ENCODE assay signal across 13 cellular contexts in genomic region chr6:111533087-111533784, GRCh38. TPM values are rescaled to one million over a fixed set of nuclear protein-coding genes. Genes with fewer than 3 reads are reported as not detected.
A peak's percentile ranks its signal among the peaks of the same experiment; 100 is the strongest.
DNase-seq lines count a peak whose midpoint lies in the region; ATAC-seq and TF ChIP-seq lines count a peak whose summit lies in the region.
"Had no signal": no experiment of that assay in that cellular context is flagged by ENCODE, and none has a peak within 500 bp of the region (broad histone marks: within the 10 kb centered on the region; RNA-seq: fewer than 3 reads in every experiment).

No MANE protein-coding gene starts in this region.

- peak; percentile 63 for DNase-seq in activated CD4-positive, alpha-beta T cell treated with anti-CD3 and anti-CD28 coated beads, Interleukin-2, amount 10 ng/mL, durations not matched to agents 7 days and 5 days
- DNase-seq in activated CD4-positive, alpha-beta T cell treated with anti-CD3 and anti-CD28 coated beads, Interleukin-2, amount 50 U/mL, for 4 hours, result no peak
- DNase-seq in central memory CD4-positive, alpha-beta T cell, result peak; percentile 10
- no peak for DNase-seq in NCI-H1930 (lab: John Stamatoyannopoulos, UW)
- DNase-seq: activated CD8-positive, alpha-beta memory T cell treated with anti-CD3 and anti-CD28 coated beads, Interleukin-2, amount 50 U/mL, for 4 hours; heart left ventricle; left ventricle myocardium superior; sigmoid colon had no signal

- peaks cover 45% of the 10 kb centered on the region for H3K4me1 Mint-ChIP-seq in activated CD4-positive, alpha-beta T cell treated with anti-CD3 and anti-CD28 coated beads, Interleukin-2, amount 10 ng/mL, durations not matched to agents 7 days and 5 days
- peaks cover 28% of the 10 kb centered on the region for H3K4me1 Mint-ChIP-seq in T-helper 1 cell treated with Interleukin-12 subunit alpha and Interleukin-12 subunit beta and Interleukin-4 antibody, amounts not matched to agents 30 μg/mL and 1 μg/mL, for 36 hours (ENCODE audit: low read depth)
- H3K4me1 Mint-ChIP-seq in stimulated activated memory B cell treated with anti-CD40 and anti-IgM and Interleukin-4, amounts not matched to agents 10 μg/mL and 1 μg/mL and 100 μg/mL, for 72 hours, result peaks cover 13% of the 10 kb centered on the region

- peak; percentile 43 for ATAC-seq in stimulated activated memory B cell treated with anti-CD40 and anti-IgM and Interleukin-4, amounts not matched to agents 10 μg/mL and 1 μg/mL and 100 μg/mL, for 72 hours
- ATAC-seq in SK-N-SH treated with all-trans-retinoic acid at 6 μM for 48 hours, result no peak
- ATAC-seq in HG03139 (IDR thresholded peaks at IDR 0.05; ENCODE audit: unreplicated experiment), result no peak
- ATAC-seq: heart left ventricle, left ventricle myocardium superior had no signal

- no peaks in the 10 kb centered on the region for H3K9me3 Mint-ChIP-seq in activated CD4-positive, alpha-beta T cell treated with anti-CD3 and anti-CD28 coated beads, Interleukin-2, amount 10 ng/mL, durations not matched to agents 7 days and 5 days
- H3K9me3 Mint-ChIP-seq in T-helper 1 cell treated with Interleukin-12 subunit alpha and Interleukin-12 subunit beta and Interleukin-4 antibody, amounts not matched to agents 30 μg/mL and 1 μg/mL, for 36 hours, result peaks cover 4% of the 10 kb centered on the region
- peaks cover 3% of the 10 kb centered on the region for H3K9me3 Mint-ChIP-seq in stimulated activated memory B cell treated with anti-CD40 and anti-IgM and Interleukin-4, amounts not matched to agents 10 μg/mL and 1 μg/mL and 100 μg/mL, for 72 hours
- H3K9me3 Mint-ChIP-seq: natural killer cell treated with Interleukin-12 subunit alpha and Interleukin-12 subunit beta and Interleukin-15 and Interleukin-18, amount 100 ng/mL, for 72 hours had no signal

- peak overlapping the region; percentile 27 for H3K27ac Mint-ChIP-seq in activated CD4-positive, alpha-beta T cell treated with anti-CD3 and anti-CD28 coated beads, Interleukin-2, amount 10 ng/mL, durations not matched to agents 7 days and 5 days
- peak overlapping the region; percentile 42 for H3K27ac Mint-ChIP-seq in T-helper 1 cell treated with Interleukin-12 subunit alpha and Interleukin-12 subunit beta and Interleukin-4 antibody, amounts not matched to agents 30 μg/mL and 1 μg/mL, for 36 hours
- H3K27ac Mint-ChIP-seq in stimulated activated memory B cell treated with anti-CD40 and anti-IgM and Interleukin-4, amounts not matched to agents 10 μg/mL and 1 μg/mL and 100 μg/mL, for 72 hours, result no peak overlapping the region
- H3K27ac Mint-ChIP-seq: natural killer cell treated with Interleukin-12 subunit alpha and Interleukin-12 subunit beta and Interleukin-15 and Interleukin-18, amount 100 ng/mL, for 72 hours had no signal

- peaks cover 8% of the 10 kb centered on the region for H3K36me3 Mint-ChIP-seq in activated CD4-positive, alpha-beta T cell treated with anti-CD3 and anti-CD28 coated beads, Interleukin-2, amount 10 ng/mL, durations not matched to agents 7 days and 5 days (ENCODE audit: low read depth)
- peaks cover 4% of the 10 kb centered on the region for H3K36me3 Mint-ChIP-seq in T-helper 1 cell treated with Interleukin-12 subunit alpha and Interleukin-12 subunit beta and Interleukin-4 antibody, amounts not matched to agents 30 μg/mL and 1 μg/mL, for 36 hours (ENCODE audit: low read depth)
- H3K36me3 Mint-ChIP-seq in stimulated activated memory B cell treated with anti-CD40 and anti-IgM and Interleukin-4, amounts not matched to agents 10 μg/mL and 1 μg/mL and 100 μg/mL, for 72 hours, result peaks cover 6% of the 10 kb centered on the region
- H3K36me3 Mint-ChIP-seq: natural killer cell treated with Interleukin-12 subunit alpha and Interleukin-12 subunit beta and Interleukin-15 and Interleukin-18, amount 100 ng/mL, for 72 hours had no signal

- POLR2A ChIA-PET in activated CD4-positive, alpha-beta T cell treated with anti-CD3 and anti-CD28 coated beads, Interleukin-2, amount 10 ng/mL, durations not matched to agents 7 days and 5 days (lab: Charles Lee), result no interaction called here

- no peaks in the 10 kb centered on the region for H3K27me3 Mint-ChIP-seq in activated CD4-positive, alpha-beta T cell treated with anti-CD3 and anti-CD28 coated beads, Interleukin-2, amount 10 ng/mL, durations not matched to agents 7 days and 5 days
- H3K27me3 Mint-ChIP-seq in T-helper 1 cell treated with Interleukin-12 subunit alpha and Interleukin-12 subunit beta and Interleukin-4 antibody, amounts not matched to agents 30 μg/mL and 1 μg/mL, for 36 hours (ENCODE audit: low read depth), result no peaks in the 10 kb centered on the region
- no peaks in the 10 kb centered on the region for H3K27me3 Mint-ChIP-seq in stimulated activated memory B cell treated with anti-CD40 and anti-IgM and Interleukin-4, amounts not matched to agents 10 μg/mL and 1 μg/mL and 100 μg/mL, for 72 hours
- H3K27me3 Mint-ChIP-seq: natural killer cell treated with Interleukin-12 subunit alpha and Interleukin-12 subunit beta and Interleukin-15 and Interleukin-18, amount 100 ng/mL, for 72 hours had no signal

- H3K4me3 Mint-ChIP-seq in activated CD4-positive, alpha-beta T cell treated with anti-CD3 and anti-CD28 coated beads, Interleukin-2, amount 10 ng/mL, durations not matched to agents 7 days and 5 days, result no peak overlapping the region
- H3K4me3 Mint-ChIP-seq in T-helper 1 cell treated with Interleukin-12 subunit alpha and Interleukin-12 subunit beta and Interleukin-4 antibody, amounts not matched to agents 30 μg/mL and 1 μg/mL, for 36 hours, result peak overlapping the region; percentile 22
- no peak overlapping the region for H3K4me3 Mint-ChIP-seq in stimulated activated memory B cell treated with anti-CD40 and anti-IgM and Interleukin-4, amounts not matched to agents 10 μg/mL and 1 μg/mL and 100 μg/mL, for 72 hours
- H3K4me3 Mint-ChIP-seq: natural killer cell treated with Interleukin-12 subunit alpha and Interleukin-12 subunit beta and Interleukin-15 and Interleukin-18, amount 100 ng/mL, for 72 hours had no signal

- CTCF ChIA-PET in activated CD4-positive, alpha-beta T cell treated with anti-CD3 and anti-CD28 coated beads, Interleukin-2, amount 10 ng/mL, durations not matched to agents 7 days and 5 days (lab: Charles Lee), result no interaction called here

TF ChIP-seq in SK-N-SH treated with all-trans-retinoic acid at 6 μM for 48 hours, 23 proteins besides CTCF, POLR2A, EP300 and RAD21 (continues in another document):
- TF ChIP-seq BACH2 (CRISPR knock-in tag; IDR thresholded peaks at IDR 0.05; ENCODE audit: borderline replicate concordance) (no peak), RARB (CRISPR knock-in tag; IDR thresholded peaks at IDR 0.05) (no peak), SNAI2 (CRISPR knock-in tag; IDR thresholded peaks at IDR 0.05) (no peak), ZFP30 (CRISPR knock-in tag; IDR thresholded peaks at IDR 0.05) (no peak), TSHZ2 (CRISPR knock-in tag; IDR thresholded peaks at IDR 0.05) (no peak), ZNF8 (CRISPR knock-in tag; IDR thresholded peaks at IDR 0.05) (no peak), PPARA (CRISPR knock-in tag; IDR thresholded peaks at IDR 0.05; ENCODE audit: borderline replicate concordance) (no peak), CSDC2 (CRISPR knock-in tag; IDR thresholded peaks at IDR 0.05) (no peak), ZFP3 (CRISPR knock-in tag; IDR thresholded peaks at IDR 0.05) (no peak)
- TF ChIP-seq, protein P1, sequence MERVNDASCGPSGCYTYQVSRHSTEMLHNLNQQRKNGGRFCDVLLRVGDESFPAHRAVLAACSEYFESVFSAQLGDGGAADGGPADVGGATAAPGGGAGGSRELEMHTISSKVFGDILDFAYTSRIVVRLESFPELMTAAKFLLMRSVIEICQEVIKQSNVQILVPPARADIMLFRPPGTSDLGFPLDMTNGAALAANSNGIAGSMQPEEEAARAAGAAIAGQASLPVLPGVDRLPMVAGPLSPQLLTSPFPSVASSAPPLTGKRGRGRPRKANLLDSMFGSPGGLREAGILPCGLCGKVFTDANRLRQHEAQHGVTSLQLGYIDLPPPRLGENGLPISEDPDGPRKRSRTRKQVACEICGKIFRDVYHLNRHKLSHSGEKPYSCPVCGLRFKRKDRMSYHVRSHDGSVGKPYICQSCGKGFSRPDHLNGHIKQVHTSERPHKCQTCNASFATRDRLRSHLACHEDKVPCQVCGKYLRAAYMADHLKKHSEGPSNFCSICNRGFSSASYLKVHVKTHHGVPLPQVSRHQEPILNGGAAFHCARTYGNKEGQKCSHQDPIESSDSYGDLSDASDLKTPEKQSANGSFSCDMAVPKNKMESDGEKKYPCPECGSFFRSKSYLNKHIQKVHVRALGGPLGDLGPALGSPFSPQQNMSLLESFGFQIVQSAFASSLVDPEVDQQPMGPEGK (CRISPR knock-in tag; IDR thresholded peaks at IDR 0.05; ENCODE audit: borderline replicate concordance), result no peak

RNA-seq across cellular contexts. Expression of gene REV3L, which starts 50.2 kb away (rescaled TPM):
- 10 to 100 TPM; 26.1 to 38.9 TPM for total RNA-seq in activated CD4-positive, alpha-beta T cell treated with anti-CD3 and anti-CD28 coated beads, Interleukin-2, amount 10 ng/mL, durations not matched to agents 7 days and 5 days

Comparison
In these comparisons a context has a peak if more than half of its experiments do, and no peak if none do; other contexts are left out.
1. DNase-seq: peak in activated CD4-positive, alpha-beta T cell treated with anti-CD3 and anti-CD28 coated beads, Interleukin-2, amount 10 ng/mL, durations not matched to agents 7 days and 5 days (single experiment) and central memory CD4-positive, alpha-beta T cell (single experiment); none in activated CD4-positive, alpha-beta T cell treated with anti-CD3 and anti-CD28 coated beads, Interleukin-2, amount 50 U/mL, for 4 hours (0 of 2) and NCI-H1930 (0 of 2).